1 cellular context compared by ENCODE assay signal in the genomic region with DNA sequence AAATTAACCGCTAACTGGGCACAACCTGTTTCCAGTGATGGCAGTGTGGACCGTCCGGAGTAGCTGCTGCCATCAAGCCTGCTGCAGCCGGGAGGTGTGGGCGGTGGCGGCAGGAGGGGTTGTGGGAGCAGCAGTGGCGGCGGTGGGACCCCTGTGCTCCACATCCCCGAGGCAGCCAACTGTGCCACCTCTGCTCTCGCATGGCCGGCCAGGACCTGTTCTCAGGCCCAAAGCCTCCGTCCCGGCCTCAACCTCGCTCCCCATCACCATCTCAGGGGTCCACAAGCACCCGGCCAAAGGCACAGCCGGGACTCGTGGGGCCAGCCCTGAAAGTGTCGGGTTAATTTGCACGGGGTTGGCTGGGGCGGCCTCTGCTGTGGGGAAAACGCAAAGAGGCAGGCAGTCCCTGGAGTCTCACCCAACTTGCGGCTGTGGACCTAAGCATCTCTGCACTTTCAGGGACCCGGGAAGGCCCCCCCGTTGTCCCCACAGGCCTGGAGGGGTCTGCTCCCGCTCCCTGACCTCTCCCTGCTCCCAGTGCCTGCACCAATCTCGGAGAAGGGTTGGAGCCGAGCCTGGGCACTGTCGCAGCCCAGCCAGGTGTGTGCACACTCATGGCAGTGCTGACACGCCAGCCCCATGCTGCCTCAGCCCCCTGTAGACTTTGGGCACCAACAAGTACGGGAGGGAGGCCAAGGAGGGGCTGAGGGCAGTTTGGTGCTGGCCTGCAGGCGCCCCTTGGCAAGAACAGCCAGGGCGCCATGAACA.
TF ChIP-seq lines count a peak whose summit lies in the region.

No MANE protein-coding gene starts in this region.

TF ChIP-seq in H1, 55 proteins besides CTCF, POLR2A, EP300 and RAD21:
- TF ChIP-seq RFX5 (IDR thresholded peaks at IDR 0.05; ENCODE audit: borderline replicate concordance, low read depth, low read length) (no peak), EZH2 (IDR thresholded peaks at IDR 0.05; ENCODE audit: low read depth, low read length, severe bottlenecking) (no peak), MAFK (IDR thresholded peaks at IDR 0.05; ENCODE audit: low read depth, low read length) (no peak), BRCA1 (IDR thresholded peaks at IDR 0.05; ENCODE audit: low read depth, low read length) (no peak), CBX8 (IDR thresholded peaks at IDR 0.05; ENCODE audit: borderline replicate concordance, low read depth, low read length) (no peak), SIX5 (IDR thresholded peaks at IDR 0.05; ENCODE audit: low read depth, low read length) (no peak), CTBP2 (IDR thresholded peaks at IDR 0.05; ENCODE audit: borderline replicate concordance, insufficient read depth, insufficient read length, low read length) (no peak), SP1 (IDR thresholded peaks at IDR 0.05; ENCODE audit: low read depth, low read length) (no peak), TEAD4 (IDR thresholded peaks at IDR 0.05; ENCODE audit: low read depth, low read length) (no peak), SUZ12 (IDR thresholded peaks at IDR 0.05; ENCODE audit: low read length) (no peak), ATF3 (IDR thresholded peaks at IDR 0.05; ENCODE audit: insufficient read depth, low read depth, low read length) (no peak), JUND (IDR thresholded peaks at IDR 0.05; ENCODE audit: low read length) (no peak), NRF1 (IDR thresholded peaks at IDR 0.05; ENCODE audit: low read depth, low read length) (no peak), ASH2L (IDR thresholded peaks at IDR 0.05; ENCODE audit: low read length) (no peak), TAF7 (optimal IDR thresholded peaks at IDR 0.05; ENCODE audit: borderline replicate concordance, low read depth, low read length) (no peak), YY1 (IDR thresholded peaks at IDR 0.05; ENCODE audit: low read depth, low read length) (no peak), EGR1 (IDR thresholded peaks at IDR 0.05; ENCODE audit: borderline replicate concordance, low read depth, low read length) (no peak)
